Comparison of ENCODE assay signal across 8 cellular contexts in genomic region chr5:93586948-93587918, GRCh38. TPM values are rescaled to one million over a fixed set of nuclear protein-coding genes. Genes with fewer than 3 reads are reported as not detected.
DNase-seq lines count a peak whose midpoint lies in the region; ATAC-seq and TF ChIP-seq lines count a peak whose summit lies in the region.
"Had no signal": no experiment of that assay in that cellular context is flagged by ENCODE, and none has a peak within 500 bp of the region (broad histone marks: within the 10 kb centered on the region; RNA-seq: fewer than 3 reads in every experiment).

No MANE protein-coding gene starts in this region.

- H3K9ac ChIP-seq in HUES64 (ENCODE audit: low read depth, low read length): no peak overlapping the region

- TF ChIP-seq CTCF in glutamatergic neuron (IDR thresholded peaks at IDR 0.05; ENCODE audit: partially characterized antibody, unreplicated experiment): no peak

- H3K4me3 Mint-ChIP-seq in activated naive CD8-positive, alpha-beta T cell treated with anti-CD3 and anti-CD28 coated beads for 36 hours: no peak overlapping the region
- H3K4me3 Mint-ChIP-seq in glutamatergic neuron (ENCODE audit: unreplicated experiment): peak overlapping the region; percentile 57
- H3K4me3 Mint-ChIP-seq in T-cell: peak overlapping the region in 1 of 3 donors; percentile 30

- H3K4me1 ChIP-seq in HUES64 (ENCODE audit: insufficient read depth, low read length): peaks cover 12% of the 10 kb centered on the region

- peak overlapping the region; percentile 33; the same call in 1 of the 2 replicates for H3K4me3 ChIP-seq in HUES64 (ENCODE audit: low read length)
- H3K4me3 ChIP-seq in skeletal muscle cell (ENCODE audit: low read depth, low read length): peak overlapping the region; percentile 7
- H3K4me3 ChIP-seq: K562 had no signal

- no peak overlapping the region for H3K27ac ChIP-seq in HUES64 (ENCODE audit: low read depth, low read length)

- no peak for DNase-seq in activated naive CD8-positive, alpha-beta T cell treated with anti-CD3 and anti-CD28 coated beads for 36 hours
- DNase-seq in glutamatergic neuron (peak; percentile 25), skeletal muscle cell (ENCODE audit: low read depth) (no peak), GM03348 (ENCODE audit: low spot score) (no peak), COLO668 (lab: John Stamatoyannopoulos, UW; ENCODE audit: unreplicated experiment) (no peak), T-cell (no peak)

- 4% methylated on average over 28 of the region's 29 CpGs for WGBS in HUES64

- peaks cover 8% of the 10 kb centered on the region for H3K36me3 Mint-ChIP-seq in activated naive CD8-positive, alpha-beta T cell treated with anti-CD3 and anti-CD28 coated beads for 36 hours
- no peaks in the 10 kb centered on the region for H3K36me3 Mint-ChIP-seq in glutamatergic neuron (ENCODE audit: unreplicated experiment)
- peaks cover 7% of the 10 kb centered on the region for H3K36me3 Mint-ChIP-seq in T-cell

- peaks cover 5% of the 10 kb centered on the region for H3K9me3 Mint-ChIP-seq in activated naive CD8-positive, alpha-beta T cell treated with anti-CD3 and anti-CD28 coated beads for 36 hours
- peaks cover 16% of the 10 kb centered on the region for H3K9me3 Mint-ChIP-seq in glutamatergic neuron (ENCODE audit: unreplicated experiment)
- peaks cover 0 to 11% (median 0%) of the 10 kb centered on the region in 3 donors for H3K9me3 Mint-ChIP-seq in T-cell

- H3K27ac Mint-ChIP-seq in activated naive CD8-positive, alpha-beta T cell treated with anti-CD3 and anti-CD28 coated beads for 36 hours: peak overlapping the region; percentile 71
- H3K27ac Mint-ChIP-seq in glutamatergic neuron (ENCODE audit: unreplicated experiment) (peak overlapping the region; percentile 3), T-cell (peak overlapping the region in 1 of 2 donors; percentile 53)

- ATAC-seq in T-cell (replicated peaks in 1 of 4): no peak
- ATAC-seq: K562 had no signal

- peaks cover 97% of the 10 kb centered on the region for H3K27me3 ChIP-seq in HUES64 (ENCODE audit: insufficient read depth, low read length)

- H3K4me1 Mint-ChIP-seq in activated naive CD8-positive, alpha-beta T cell treated with anti-CD3 and anti-CD28 coated beads for 36 hours: peaks cover 27% of the 10 kb centered on the region
- H3K4me1 Mint-ChIP-seq in glutamatergic neuron (ENCODE audit: low read depth, unreplicated experiment) (peaks cover 11% of the 10 kb centered on the region), T-cell (peaks cover 13 to 23% (median 18%) of the 10 kb centered on the region in 3 donors)

- H3K36me3 ChIP-seq in HUES64 (ENCODE audit: insufficient read depth, low read length): no peaks in the 10 kb centered on the region

- CTCF ChIA-PET in T-cell (lab: Charles Lee): interaction anchor here in 1 of 2 donors (0.6 kb wide), 1 partner anchor 8 kb away, joined by 5 read pairs; no protein-coding TSS in a partner anchor

- POLR2A ChIA-PET in T-cell (lab: Charles Lee): interaction anchor here (0.5 to 0.7 kb wide), 3 partner anchors 18 to 136 kb away, joined by 3 to 4 read pairs (median 3); no protein-coding TSS in a partner anchor

- no peaks in the 10 kb centered on the region for H3K9me3 ChIP-seq in HUES64 (ENCODE audit: insufficient read depth, low read depth, low read length)

- peaks cover 69% of the 10 kb centered on the region for H3K27me3 Mint-ChIP-seq in activated naive CD8-positive, alpha-beta T cell treated with anti-CD3 and anti-CD28 coated beads for 36 hours
- H3K27me3 Mint-ChIP-seq in glutamatergic neuron (ENCODE audit: unreplicated experiment) (peaks cover 24% of the 10 kb centered on the region), T-cell (peaks cover 53 to 62% of the 10 kb centered on the region in 2 donors)

RNA-seq across cellular contexts. Expression of gene NR2F1, which starts 4.2 kb away (rescaled TPM):
- polyA plus RNA-seq in HUES64 (2013, experiment 1 of 2): 24.5 TPM
- 47.7 TPM for polyA plus RNA-seq in HUES64 (2013, experiment 2 of 2)
- not detected for total RNA-seq in activated naive CD8-positive, alpha-beta T cell treated with anti-CD3 and anti-CD28 coated beads for 36 hours
- total RNA-seq in glutamatergic neuron (ENCODE audit: unreplicated experiment) (0.37 TPM), T-cell (under 1 TPM in 3 of 5 donors, not detected in 2; 0.25 to 0.67 (median 0.33) TPM)
- polyA plus RNA-seq: K562 had no signal

RNA-seq across cellular contexts. Expression of gene NR2F1-AS1, which starts 6.2 kb away (rescaled TPM):
- 3.7 TPM for polyA plus RNA-seq in HUES64 (2013, experiment 1 of 2)
- polyA plus RNA-seq in HUES64 (2013, experiment 2 of 2): 8.7 TPM
- not detected for total RNA-seq in activated naive CD8-positive, alpha-beta T cell treated with anti-CD3 and anti-CD28 coated beads for 36 hours
- total RNA-seq in glutamatergic neuron (ENCODE audit: unreplicated experiment): 0.39 TPM
- not detected for total RNA-seq in T-cell
- total RNA-seq: K562 had no signal
- polyA plus RNA-seq: K562 had no signal
